12 cellular contexts compared by ENCODE assay signal in genomic region chr5:32767948-32768427, GRCh38. TPM values are rescaled to one million over a fixed set of nuclear protein-coding genes. Genes with fewer than 3 reads are reported as not detected.
DNase-seq lines count a peak whose midpoint lies in the region; ATAC-seq lines count a peak whose summit lies in the region.
"Had no signal": no experiment of that assay in that cellular context is flagged by ENCODE, and none has a peak within 500 bp of the region (broad histone marks: within the 10 kb centered on the region; RNA-seq: fewer than 3 reads in every experiment).

No MANE protein-coding gene starts in this region.

- peak overlapping the region; percentile 93 for H3K27ac ChIP-seq in ACC112 (ENCODE audit: low read depth, low read length)
- H3K27ac ChIP-seq: BLaER1 treated with 17β-estradiol and CSF1 and Interleukin-3, amounts not matched to agents 10 nM and 100 nM; parathyroid adenoma had no signal

- no peak for ATAC-seq in GM18502 (IDR thresholded peaks at IDR 0.05; ENCODE audit: poor library complexity, unreplicated experiment)
- ATAC-seq: T-cell had no signal

- peaks cover 22% of the 10 kb centered on the region for H3K4me1 ChIP-seq in ACC112 (ENCODE audit: control insufficient read depth, insufficient read depth, low read length, unreplicated experiment)
- H3K4me1 ChIP-seq: BLaER1 treated with 17β-estradiol and CSF1 and Interleukin-3, amounts not matched to agents 10 nM and 100 nM; parathyroid adenoma had no signal

- H3K79me2 ChIP-seq in ACC112 (ENCODE audit: control insufficient read depth, insufficient read depth, low read length, unreplicated experiment): peaks cover 18% of the 10 kb centered on the region
- H3K79me2 ChIP-seq: parathyroid adenoma had no signal

- no peaks in the 10 kb centered on the region for H3K9me3 Mint-ChIP-seq in activated naive CD8-positive, alpha-beta T cell treated with anti-CD3 and anti-CD28 coated beads for 36 hours

- H3K27me3 ChIP-seq in ACC112 (ENCODE audit: insufficient read depth, low read length): no peaks in the 10 kb centered on the region
- H3K27me3 ChIP-seq: BLaER1 treated with 17β-estradiol and CSF1 and Interleukin-3, amounts not matched to agents 10 nM and 100 nM had no signal

- H3K4me3 ChIP-seq in ACC112 (ENCODE audit: low read depth, low read length): peak overlapping the region; percentile 10; the same call in 1 of the 2 replicates
- H3K4me3 ChIP-seq: BLaER1 treated with 17β-estradiol and CSF1 and Interleukin-3, amounts not matched to agents 10 nM and 100 nM had no signal

- no peak overlapping the region for H2AFZ ChIP-seq in ACC112 (ENCODE audit: low read length, unreplicated experiment)
- H2AFZ ChIP-seq: parathyroid adenoma had no signal

- H3K4me1 Mint-ChIP-seq in activated naive CD8-positive, alpha-beta T cell treated with anti-CD3 and anti-CD28 coated beads for 36 hours: no peaks in the 10 kb centered on the region

- no peak overlapping the region for H3K4me3 Mint-ChIP-seq in activated naive CD8-positive, alpha-beta T cell treated with anti-CD3 and anti-CD28 coated beads for 36 hours
- H3K4me3 Mint-ChIP-seq: T-cell had no signal

- H3K27ac Mint-ChIP-seq in activated naive CD8-positive, alpha-beta T cell treated with anti-CD3 and anti-CD28 coated beads for 36 hours: no peak overlapping the region
- H3K27ac Mint-ChIP-seq: T-cell had no signal

- H3K36me3 ChIP-seq in ACC112 (ENCODE audit: insufficient read depth, low read length): 0 out of 2 replicates have a peak, but pooled peaks cover 10% of the 10 kb centered on the region
- H3K36me3 ChIP-seq: BLaER1 treated with 17β-estradiol and CSF1 and Interleukin-3, amounts not matched to agents 10 nM and 100 nM had no signal

- no peaks in the 10 kb centered on the region for H3K27me3 Mint-ChIP-seq in activated naive CD8-positive, alpha-beta T cell treated with anti-CD3 and anti-CD28 coated beads for 36 hours

- DNase-seq in HT-29 (ENCODE audit: low spot score) (peak; percentile 37), amniotic epithelial cell (ENCODE audit: low read depth) (peak; percentile 98), islet precursor cell (peak; percentile 83), GF-D8 (lab: John Stamatoyannopoulos, UW) (no peak), NCI-H128 (lab: John Stamatoyannopoulos, UW; ENCODE audit: unreplicated experiment) (no peak)
- no peak for DNase-seq in activated naive CD8-positive, alpha-beta T cell treated with anti-CD3 and anti-CD28 coated beads for 36 hours
- DNase-seq: H7, T-cell had no signal

- H3K36me3 Mint-ChIP-seq in activated naive CD8-positive, alpha-beta T cell treated with anti-CD3 and anti-CD28 coated beads for 36 hours: no peaks in the 10 kb centered on the region
- H3K36me3 Mint-ChIP-seq: T-cell had no signal

RNA-seq across cellular contexts. Expression of gene NPR3, which starts 56.9 kb away (rescaled TPM):
- total RNA-seq in HT-29 (2014; rRNA removed; shearing (Covaris generic)): not detected in 2 replicates
- total RNA-seq in activated naive CD8-positive, alpha-beta T cell treated with anti-CD3 and anti-CD28 coated beads for 36 hours: not detected

Comparison
In these comparisons a context has a peak if more than half of its experiments do, and no peak if none do; other contexts are left out.
1. DNase-seq: peak in HT-29 (single experiment), amniotic epithelial cell (single experiment) and islet precursor cell (single experiment); none in GF-D8 (single experiment), NCI-H128 (single experiment) and activated naive CD8-positive, alpha-beta T cell treated with anti-CD3 and anti-CD28 coated beads for 36 hours (single experiment).